20 cellular contexts compared by ENCODE assay signal in genomic region chr2:75356857-75357256, GRCh38.
"Had no signal": no experiment of that assay in that cellular context is flagged by ENCODE, and none has a peak within 500 bp of the region (broad histone marks: within the 10 kb centered on the region; RNA-seq: fewer than 3 reads in every experiment).

No MANE protein-coding gene starts in this region.

- H3K36me3 ChIP-seq: heart left ventricle, neutrophil, spleen, stomach, thoracic aorta, transverse colon had no signal

- H3K4me1 ChIP-seq: heart left ventricle, psoas muscle, spleen, stomach, transverse colon had no signal

- H3K4me3 ChIP-seq: dorsolateral prefrontal cortex, heart left ventricle, mucosa of descending colon, psoas muscle, spleen, stomach, thoracic aorta, transverse colon had no signal

- H3K27me3 ChIP-seq: neutrophil, spleen, stomach, transverse colon had no signal

- H3K9me3 ChIP-seq: heart left ventricle, mucosa of descending colon, neutrophil, psoas muscle, stomach, thoracic aorta, transverse colon had no signal

- DNase-seq: cortex of kidney; dorsolateral prefrontal cortex; effector CD8-positive, alpha-beta T cell; heart left ventricle; hippocampal formation; islet precursor cell; mucosa of descending colon; naive thymus-derived CD8-positive, alpha-beta T cell; psoas muscle; retina; spleen; stimulated activated CD4-positive, alpha-beta T cell treated with anti-CD3 and anti-CD28 coated beads, Interleukin-15, amount 100 ng/mL, for 24 hours; stimulated activated CD4-positive, alpha-beta T cell treated with anti-CD3 and anti-CD28 coated beads, Interleukin-1b, Interleukin-23, amount 100 ng/mL, for 48 hours; stimulated activated CD4-positive, alpha-beta T cell treated with anti-CD3 and anti-CD28 coated beads, Interleukin-4, amount 100 ng/mL, for 24 hours; stimulated activated naive B cell treated with anti-CD40 and anti-IgM and Interleukin-4, amounts not matched to agents 10 μg/mL and 1 μg/mL and 100 μg/mL, for 72 hours; stomach; substantia nigra; transverse colon had no signal
